In the genomic region with DNA sequence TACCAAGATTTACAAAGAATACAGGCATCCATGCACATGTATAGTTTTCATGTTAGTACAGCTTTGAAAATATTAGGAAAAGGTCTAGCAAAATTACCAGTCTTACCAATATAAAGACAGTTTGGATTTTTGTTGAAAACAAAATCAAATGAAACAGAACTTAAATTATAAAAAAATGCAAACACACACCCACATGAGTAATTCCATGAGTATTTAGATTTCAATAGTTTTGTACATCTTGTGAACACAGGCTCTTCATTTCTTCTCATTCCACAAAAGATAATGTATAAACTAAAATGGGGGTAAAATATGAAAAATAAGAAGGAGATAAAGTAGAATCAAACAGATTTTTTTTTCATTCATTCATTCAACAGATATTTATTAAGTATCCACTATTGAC, we compare ENCODE assay signal across 26 cellular contexts.
"Had no signal": no experiment of that assay in that cellular context is flagged by ENCODE, and none has a peak within 500 bp of the region (broad histone marks: within the 10 kb centered on the region; RNA-seq: fewer than 3 reads in every experiment).

No MANE protein-coding gene starts in this region.

- H3K27ac ChIP-seq: coronary artery, dorsolateral prefrontal cortex, epithelial cell of prostate, esophagus squamous epithelium, foreskin keratinocyte, gastroesophageal sphincter, heart left ventricle, hepatocyte, left lung, lower lobe of right lung had no signal

- H3K9me3 Mint-ChIP-seq: mesothelial cell of epicardium had no signal

- H3K79me2 ChIP-seq: hepatocyte had no signal

- H3K27me3 Mint-ChIP-seq: naive B cell had no signal

- H3K27me3 ChIP-seq: dorsolateral prefrontal cortex, esophagus squamous epithelium, foreskin keratinocyte, gastroesophageal sphincter, heart left ventricle, hepatocyte, left lung had no signal

- H3K4me3 ChIP-seq: coronary artery, dorsolateral prefrontal cortex, esophagus squamous epithelium, gastroesophageal sphincter, heart left ventricle, hepatocyte, left lung, lower lobe of right lung, mucosa of descending colon had no signal

- H3K36me3 ChIP-seq: esophagus squamous epithelium, gastroesophageal sphincter, heart left ventricle, left lung, lower lobe of right lung had no signal

- H3K4me1 ChIP-seq: esophagus squamous epithelium, gastroesophageal sphincter, left lung, lower lobe of right lung had no signal

- H3K4me1 Mint-ChIP-seq: immature natural killer cell, naive B cell had no signal

- H3K36me3 Mint-ChIP-seq: immature natural killer cell, mesothelial cell of epicardium, naive B cell had no signal

- DNase-seq: dermis blood vessel endothelial cell; dorsolateral prefrontal cortex; effector CD4-positive, alpha-beta T cell; effector memory CD4-positive, alpha-beta T cell; erythroblast; esophagus squamous epithelium; foreskin keratinocyte; heart left ventricle; hypothalamus; immature natural killer cell; islet precursor cell; left cardiac atrium; left lung; left ventricle myocardium superior; lower lobe of right lung; mesenchymal stem cell; mucosa of descending colon; naive B cell had no signal

- H3K9me3 ChIP-seq: esophagus squamous epithelium, gastroesophageal sphincter, heart left ventricle, lower lobe of right lung had no signal

- FAIRE-seq: colon, endometrium had no signal

- H3K27ac Mint-ChIP-seq: immature natural killer cell, mesothelial cell of epicardium, naive B cell had no signal

- H2AFZ ChIP-seq: hepatocyte had no signal

- ATAC-seq: esophagus mucosa, foreskin keratinocyte, gastroesophageal sphincter, heart left ventricle, left cardiac atrium, left lung, left ventricle myocardium superior, lower lobe of right lung, mucosa of descending colon had no signal

- H3K4me2 ChIP-seq: hepatocyte had no signal

- H3K4me3 Mint-ChIP-seq: immature natural killer cell, mesothelial cell of epicardium, naive B cell had no signal
